Comparison of ENCODE assay signal across 14 cellular contexts in the genomic region with DNA sequence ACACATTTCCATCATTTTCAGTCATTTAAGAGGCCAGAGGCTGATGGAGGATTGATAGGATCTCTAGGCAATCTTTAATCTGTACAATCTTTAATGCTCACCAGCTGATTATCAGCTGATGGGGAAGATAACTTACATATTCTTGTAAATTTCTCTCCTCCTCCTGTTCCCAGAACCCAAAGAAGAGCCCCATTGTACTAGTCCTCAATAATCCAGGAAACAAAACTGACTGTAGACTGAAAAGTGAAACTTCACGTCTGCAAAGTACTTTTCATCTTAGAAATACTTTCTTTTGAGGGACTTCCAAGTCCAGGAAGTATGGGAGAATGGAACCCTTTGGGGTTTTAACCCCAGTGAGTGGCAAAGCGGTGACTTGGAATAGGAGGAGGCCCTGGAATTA.
DNase-seq lines count a peak whose midpoint lies in the region; ATAC-seq and TF ChIP-seq lines count a peak whose summit lies in the region.
"Had no signal": no experiment of that assay in that cellular context is flagged by ENCODE, and none has a peak within 500 bp of the region (broad histone marks: within the 10 kb centered on the region; RNA-seq: fewer than 3 reads in every experiment).

No MANE protein-coding gene starts in this region.

- peak overlapping the region; percentile 60 for H3K27ac ChIP-seq in osteoblast (ENCODE audit: low read depth, low read length)
- H3K27ac ChIP-seq: C4-2B had no signal

- in situ Hi-C loops in SK-MEL-5 (cut with HindIII; ENCODE audit: low pct_unique_long_range_greater_than_20kb, low sequenced_read_pairs), result no loop called here

- no peak for ATAC-seq in GM21576 (IDR thresholded peaks at IDR 0.05; ENCODE audit: unreplicated experiment)
- ATAC-seq: GM23338 had no signal

- DNase-seq in EL (peak; percentile 8), SK-MEL-5 (ENCODE audit: low read depth, low spot score) (peak; percentile 79), fibroblast of peridontal ligament (ENCODE audit: extremely low read depth) (peak; percentile 41), osteoblast (ENCODE audit: insufficient read length, low spot score, missing footprints) (no peak), mucosa of gallbladder (ENCODE audit: low spot score) (no peak), inferior parietal cortex (ENCODE audit: extremely low spot score) (no peak)
- DNase-seq: BE2C; CD4-positive, alpha-beta memory T cell; COR-L47; DND-41; H9 had no signal

- no peak for TF ChIP-seq CTCF in osteoblast (IDR thresholded peaks at IDR 0.05; ENCODE audit: extremely low read depth, low read depth, low read length)

- H3K27me3 ChIP-seq in osteoblast (ENCODE audit: insufficient read depth, low read length), result no peaks in the 10 kb centered on the region
- H3K27me3 ChIP-seq: BE2C had no signal

- no peaks in the 10 kb centered on the region for H3K79me2 ChIP-seq in osteoblast (ENCODE audit: insufficient read depth, low read length)

- H3K4me1 ChIP-seq in osteoblast (ENCODE audit: insufficient read depth, low read length), result peaks cover 10% of the 10 kb centered on the region
- H3K4me1 ChIP-seq: BE2C had no signal

- H3K4me2 ChIP-seq in osteoblast (ENCODE audit: insufficient read depth, low read length), result peak overlapping the region; percentile 37
- H3K4me2 ChIP-seq: GM23338 had no signal

- no peaks in the 10 kb centered on the region for H3K9me3 ChIP-seq in osteoblast (ENCODE audit: low read depth, low read length)
- H3K9me3 ChIP-seq: BE2C had no signal

- no peaks in the 10 kb centered on the region for H3K36me3 ChIP-seq in osteoblast (ENCODE audit: insufficient read depth, low read length)
- H3K36me3 ChIP-seq: BE2C had no signal

- H4K20me1 ChIP-seq in osteoblast (ENCODE audit: insufficient read depth, low read length), result no peaks in the 10 kb centered on the region

- H2AFZ ChIP-seq in osteoblast (ENCODE audit: low read length), result peak overlapping the region; percentile 88
- H2AFZ ChIP-seq: GM23338 had no signal

- H3K4me3 ChIP-seq in osteoblast (ENCODE audit: insufficient read depth, low read length), result no peak overlapping the region
- H3K4me3 ChIP-seq: GM23338 had no signal

Comparison
In these comparisons a context has a peak if more than half of its experiments do, and no peak if none do; other contexts are left out.
1. DNase-seq: peak in EL (single experiment), SK-MEL-5 (single experiment) and fibroblast of peridontal ligament (single experiment); none in osteoblast (single experiment), mucosa of gallbladder (single experiment) and inferior parietal cortex (single experiment).